8 cellular contexts compared by ENCODE assay signal in genomic region chr1:181485276-181486097, GRCh38. TPM values are rescaled to one million over a fixed set of nuclear protein-coding genes. Genes with fewer than 3 reads are reported as not detected.
DNase-seq lines count a peak whose midpoint lies in the region; ATAC-seq, FAIRE-seq and TF ChIP-seq lines count a peak whose summit lies in the region.

No MANE protein-coding gene starts in this region.

- no TSS peak for BruUV-seq in GM12878 (replicated peaks; lab: Mats Ljungman, UMichigan)

- intact Hi-C loops in GM12878 (cut with micrococcal nuclease; ENCODE audit: unreplicated experiment) = loop anchor here (1.0 kb wide), 1 partner anchor 19 kb away; no protein-coding TSS in a partner anchor

- TF ChIP-seq POLR2A in GM12878 (IDR thresholded peaks at IDR 0.05; ENCODE audit: low read depth, low read length) = peak; percentile 14; the same call in 1 of the 2 replicates

- H3K27ac ChIP-seq in GM12878 (ENCODE audit: control insufficient read depth, insufficient read depth) (peak overlapping the region; percentile 56), neuronal stem cell (replicated peaks; ENCODE audit: low read length) (no peak overlapping the region), coronary artery (no peak overlapping the region)

- TF ChIP-seq CTCF in GM12878 (IDR thresholded peaks at IDR 0.05 in 2 of 3, conservative IDR thresholded peaks at IDR 0.05 in 1 of 3; ENCODE audit: control insufficient read depth in 2 of 3, extremely low read depth in 1 of 3, insufficient read depth in 1 of 3, low read depth in 3 of 3, low read length in 3 of 3) = no peak; a peak in 1 of 6 replicates
- no peak for TF ChIP-seq CTCF in coronary artery (IDR thresholded peaks at IDR 0.05)

- H2BK12ac ChIP-seq in neuronal stem cell (ENCODE audit: low read length) = no peak overlapping the region

- no peak overlapping the region for H2BK120ac ChIP-seq in neuronal stem cell (ENCODE audit: low read depth, low read length)

- H3K23ac ChIP-seq in neuronal stem cell (ENCODE audit: low read depth, low read length, poor library complexity) = peak overlapping the region; percentile 80

- RAD21 ChIA-PET in GM12878 (lab: Charles Lee; ENCODE audit: unreplicated experiment) = interaction anchor here (0.6 to 17.7 kb wide), 29 partner anchors 8 to 601 kb away, joined by 3 to 299 read pairs (median 5); no protein-coding TSS in a partner anchor

- H3K4me1 ChIP-seq in GM12878 (ENCODE audit: control insufficient read depth, insufficient read depth, low read length) = peaks cover 3% of the 10 kb centered on the region; the same call in 1 of the 2 replicates
- H3K4me1 ChIP-seq in neuronal stem cell (ENCODE audit: control insufficient read depth in 2 of 2, insufficient read depth in 1 of 2, low read depth in 1 of 2, low read length in 2 of 2) = peaks cover 0 to 17% of the 10 kb centered on the region in 2 donors

- no peak for TF ChIP-seq RAD21 in GM12878 (IDR thresholded peaks at IDR 0.05; ENCODE audit: insufficient read depth, low read depth, low read length)

- peak overlapping the region; percentile 74 for H3K4me3 ChIP-seq in GM12878
- peak overlapping the region in 1 of 2 donors; percentile 67 for H3K4me3 ChIP-seq in neuronal stem cell (ENCODE audit: low read length in 2 of 2)
- H3K4me3 ChIP-seq in coronary artery = no peak overlapping the region

- H3K27me3 ChIP-seq in GM12878 (replicated peaks in 1 of 2; ENCODE audit: control insufficient read depth in 2 of 2, insufficient read depth in 2 of 2, low read length in 1 of 2) (no peaks in the 10 kb centered on the region), neuronal stem cell (ENCODE audit: control insufficient read depth in 3 of 3, insufficient read depth in 3 of 3, low read depth in 1 of 3, low read length in 3 of 3) (peaks cover 6 to 78% (median 42%) of the 10 kb centered on the region in 3 experiments)

- DNase-seq in DMS153 treated with DMSO at 0.1 percent for 48 hours (lab: John Stamatoyannopoulos, UW; ENCODE audit: unreplicated experiment) (peak; percentile 63), GM12878 (ENCODE audit: low read depth, low spot score) (peak; percentile 53), neuronal stem cell (ENCODE audit: low spot score) (peak; percentile 51), SIG-M5 treated with dmso at 0.1 percent for 504 hours (lab: John Stamatoyannopoulos, UW; ENCODE audit: unreplicated experiment) (no peak), coronary artery (ENCODE audit: low spot score) (no peak), NCI-H187 treated with DMSO at 0.1 percent for 48 hours (lab: John Stamatoyannopoulos, UW) (no peak)

- peaks cover 3% of the 10 kb centered on the region; the same call in 1 of the 2 replicates for H4K20me1 ChIP-seq in GM12878 (ENCODE audit: control insufficient read depth, insufficient read depth)

- peak overlapping the region; percentile 75 for H4K8ac ChIP-seq in neuronal stem cell (ENCODE audit: low read depth, low read length)

- CTCF ChIA-PET in GM12878 (lab: Yijun Ruan, JAX) = interaction anchor here (0.5 to 16.8 kb wide), 21 partner anchors 9 to 595 kb away, joined by 3 to 319 read pairs (median 5); no protein-coding TSS in a partner anchor

- H4K91ac ChIP-seq in neuronal stem cell (ENCODE audit: low read depth, low read length, poor library complexity) = no peak overlapping the region

- SMC1A ChIA-PET in GM12878 (lab: Charles Lee; ENCODE audit: uncharacterized antibody, unreplicated experiment) = interaction anchor here (1.0 to 21.3 kb wide), 25 partner anchors 7 to 569 kb away, joined by 3 to 260 read pairs (median 7); no protein-coding TSS in a partner anchor

- H3K18ac ChIP-seq in neuronal stem cell (ENCODE audit: low read length) = peak overlapping the region; percentile 80

- H2BK15ac ChIP-seq in neuronal stem cell (ENCODE audit: low read length) = peak overlapping the region; percentile 28

- H3K9me3 ChIP-seq in GM12878 (replicated peaks; ENCODE audit: control insufficient read depth, insufficient read depth, low read length) (no peaks in the 10 kb centered on the region), neuronal stem cell (replicated peaks in 1 of 2; ENCODE audit: control insufficient read depth in 2 of 2, insufficient read depth in 1 of 2, low read depth in 1 of 2, low read length in 2 of 2) (peaks cover 0 to 4% of the 10 kb centered on the region in 2 donors)

- peak overlapping the region; percentile 31 for H2AFZ ChIP-seq in GM12878 (ENCODE audit: control insufficient read depth, low read depth, low read length)
- peak overlapping the region; percentile 24 for H2AFZ ChIP-seq in neuronal stem cell (ENCODE audit: low read length)

- no peak overlapping the region for H2BK5ac ChIP-seq in neuronal stem cell (ENCODE audit: low read length)

- in situ Hi-C loops in GM12878 (cut with MboI) = no loop called here

- TF ChIP-seq EP300 in GM12878 (IDR thresholded peaks at IDR 0.05; ENCODE audit: borderline replicate concordance in 1 of 2, control insufficient read depth in 1 of 2, low read depth in 2 of 2, low read length in 2 of 2) = no peak

- no peak overlapping the region for H3K4ac ChIP-seq in neuronal stem cell (ENCODE audit: low read length)

- H3K79me1 ChIP-seq in neuronal stem cell (ENCODE audit: low read depth, low read length) = no peaks in the 10 kb centered on the region

- H3K4me2 ChIP-seq in GM12878 (ENCODE audit: control insufficient read depth, insufficient read depth) (peak overlapping the region; percentile 12), neuronal stem cell (ENCODE audit: insufficient read depth, low read length, poor library complexity, severe bottlenecking) (peak overlapping the region; percentile 82)

- H3K14ac ChIP-seq in neuronal stem cell (ENCODE audit: low read length) = peak overlapping the region; percentile 31

- H3K79me2 ChIP-seq in GM12878 (ENCODE audit: control insufficient read depth, insufficient read depth, low read length) = peaks cover 31% of the 10 kb centered on the region

- no peak for FAIRE-seq in GM12878 (lab: Jason Lieb, UNC)

- ATAC-seq in GM19351 (IDR thresholded peaks at IDR 0.05; ENCODE audit: unreplicated experiment) (peak; percentile 52), HG03558 (IDR thresholded peaks at IDR 0.05; ENCODE audit: extremely low read depth, unreplicated experiment) (peak; percentile 35), GM12878 (peak; percentile 63)

- WGBS in GM12878 (ENCODE audit: insufficient coverage, insufficient replicate concordance, low lambda C conversion rate, missing lambda C conversion rate) = 1% methylated on average over 44 of the region's 44 CpGs
- WGBS in neuronal stem cell (ENCODE audit: extremely low coverage in 2 of 2, insufficient read length in 2 of 2, insufficient replicate concordance in 1 of 2), 2 donors = no CpG with 5 or more reads among the region's 44 CpGs

- POLR2A ChIA-PET in GM12878 (lab: Charles Lee) = interaction anchor here (0.6 to 13.8 kb wide), 14 partner anchors 9 to 542 kb away, joined by 3 to 135 read pairs (median 5); no protein-coding TSS in a partner anchor

- H3K9ac ChIP-seq in GM12878 (ENCODE audit: control insufficient read depth, insufficient read depth, low read length) (peak overlapping the region; percentile 31; the same call in 1 of the 2 replicates), neuronal stem cell (ENCODE audit: low read depth, low read length, poor library complexity) (peak overlapping the region; percentile 45)

- H3K36me3 ChIP-seq in GM12878 (ENCODE audit: control insufficient read depth in 2 of 2, insufficient read depth in 2 of 2, low read length in 1 of 2) (no peaks in the 10 kb centered on the region), neuronal stem cell (replicated peaks in 1 of 2; ENCODE audit: control insufficient read depth in 2 of 2, insufficient read depth in 2 of 2, low read length in 2 of 2) (no peaks in the 10 kb centered on the region)

- H2AK5ac ChIP-seq in neuronal stem cell (ENCODE audit: low read depth, low read length) = no peak overlapping the region

TF ChIP-seq in GM12878, 131 proteins besides CTCF, POLR2A, EP300 and RAD21 (continues in another document):
- no peak for TF ChIP-seq NR2C1 (IDR thresholded peaks at IDR 0.05)
- TF ChIP-seq, protein P1, sequence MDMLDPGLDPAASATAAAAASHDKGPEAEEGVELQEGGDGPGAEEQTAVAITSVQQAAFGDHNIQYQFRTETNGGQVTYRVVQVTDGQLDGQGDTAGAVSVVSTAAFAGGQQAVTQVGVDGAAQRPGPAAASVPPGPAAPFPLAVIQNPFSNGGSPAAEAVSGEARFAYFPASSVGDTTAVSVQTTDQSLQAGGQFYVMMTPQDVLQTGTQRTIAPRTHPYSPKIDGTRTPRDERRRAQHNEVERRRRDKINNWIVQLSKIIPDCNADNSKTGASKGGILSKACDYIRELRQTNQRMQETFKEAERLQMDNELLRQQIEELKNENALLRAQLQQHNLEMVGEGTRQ (IDR thresholded peaks at IDR 0.05; ENCODE audit: borderline replicate concordance, low read depth, low read length) = peak; percentile 67
- TF ChIP-seq CEBPB (IDR thresholded peaks at IDR 0.05; ENCODE audit: borderline replicate concordance in 1 of 2, low read depth in 2 of 2, low read length in 2 of 2) = no peak
- no peak for TF ChIP-seq SRF (IDR thresholded peaks at IDR 0.05; ENCODE audit: low read depth in 2 of 2, low read length in 2 of 2)
- 0 out of 2 replicates have a peak, but pooled peaks have one; percentile 5 for TF ChIP-seq EED (IDR thresholded peaks at IDR 0.05; ENCODE audit: low read depth)
- TF ChIP-seq ZNF622 (IDR thresholded peaks at IDR 0.05) = no peak
- no peak for TF ChIP-seq NFXL1 (IDR thresholded peaks at IDR 0.05; ENCODE audit: borderline replicate concordance)
- TF ChIP-seq SREBF2 (IDR thresholded peaks at IDR 0.05; ENCODE audit: low read length) = no peak
- TF ChIP-seq TBL1XR1 (IDR thresholded peaks at IDR 0.05; ENCODE audit: low read depth, low read length) = no peak; the same call in 1 of the 2 replicates

RNA-seq across cellular contexts. Expression of gene CACNA1E, which starts 2.2 kb away (rescaled TPM):
- total RNA-seq in GM12878 (2013; cell fraction: nucleolus; rRNA removed) = 378 and 432 TPM in 2 replicates
- total RNA-seq in GM12878 (2014; rRNA removed) (12.9 TPM in 2 replicates), GM12878 (2014; rRNA removed; fragmentation: Illumina TruSeq; extraction: Trizol) (6.4 and 7.4 TPM in 2 replicates), GM12878 (2021) (19.4 and 22.0 TPM in 2 replicates)
- 3.4 TPM for polyA plus RNA-seq in GM12878 (2011; ENCODE audit: low read depth)
- polyA plus RNA-seq in GM12878 (2011; rRNA removed) (13.6 and 20.5 TPM in 2 replicates), GM12878 (2014; fragmentation: Illumina TruSeq; extraction: Trizol) (5.1 and 5.7 TPM in 2 replicates), GM12878 (2014; fragmentation: Nextera tagmentation; extraction: Ambion mirVana) (1 to 10 TPM in 1 of 2 experiments, under 1 TPM in 1; 0.57 to 1.7 TPM), GM12878 (2014; rRNA removed) (10.2 and 10.3 TPM in 2 replicates), GM12878 (2016; fragmentation: Nextera tagmentation; extraction: Ambion mirVana) (1 to 10 TPM; 7.8 to 9.1 TPM)
- 12.0 and 12.8 TPM in 2 replicates for polyA plus RNA-seq in GM12878 (2011; cell fraction: cytosol; rRNA removed)
- 112 and 120 TPM in 2 replicates for polyA plus RNA-seq in GM12878 (2011; cell fraction: nucleus; rRNA removed)
- 6.3 and 6.5 TPM in 2 replicates for polyA plus RNA-seq in GM12878 (2012)
- polyA minus RNA-seq in GM12878 (2011; rRNA and poly(A)+ RNA removed) = 83.5 and 100 TPM in 2 replicates
- 12.8 and 16.5 TPM in 2 replicates for polyA minus RNA-seq in GM12878 (2011; cell fraction: cytosol; rRNA and poly(A)+ RNA removed)
- 82.6 and 113 TPM in 2 replicates for polyA minus RNA-seq in GM12878 (2011; cell fraction: nucleus; rRNA and poly(A)+ RNA removed)
- polyA plus RNA-seq in neuronal stem cell (2013, experiment 1 of 2) = 0.61 TPM
- polyA plus RNA-seq in neuronal stem cell (2013, experiment 2 of 2) = 0.40 TPM

Comparison
In these comparisons a context has a peak if more than half of its experiments do, and no peak if none do; other contexts are left out.
1. DNase-seq: peak in DMS153 treated with DMSO at 0.1 percent for 48 hours (single experiment), GM12878 (single experiment) and neuronal stem cell (single experiment); none in SIG-M5 treated with dmso at 0.1 percent for 504 hours (single experiment), coronary artery (single experiment) and NCI-H187 treated with DMSO at 0.1 percent for 48 hours (single experiment).
2. Peak in every context shown above with its lines, with median percentiles within 50 percentile points of each other: ATAC-seq.